In the genomic region with DNA sequence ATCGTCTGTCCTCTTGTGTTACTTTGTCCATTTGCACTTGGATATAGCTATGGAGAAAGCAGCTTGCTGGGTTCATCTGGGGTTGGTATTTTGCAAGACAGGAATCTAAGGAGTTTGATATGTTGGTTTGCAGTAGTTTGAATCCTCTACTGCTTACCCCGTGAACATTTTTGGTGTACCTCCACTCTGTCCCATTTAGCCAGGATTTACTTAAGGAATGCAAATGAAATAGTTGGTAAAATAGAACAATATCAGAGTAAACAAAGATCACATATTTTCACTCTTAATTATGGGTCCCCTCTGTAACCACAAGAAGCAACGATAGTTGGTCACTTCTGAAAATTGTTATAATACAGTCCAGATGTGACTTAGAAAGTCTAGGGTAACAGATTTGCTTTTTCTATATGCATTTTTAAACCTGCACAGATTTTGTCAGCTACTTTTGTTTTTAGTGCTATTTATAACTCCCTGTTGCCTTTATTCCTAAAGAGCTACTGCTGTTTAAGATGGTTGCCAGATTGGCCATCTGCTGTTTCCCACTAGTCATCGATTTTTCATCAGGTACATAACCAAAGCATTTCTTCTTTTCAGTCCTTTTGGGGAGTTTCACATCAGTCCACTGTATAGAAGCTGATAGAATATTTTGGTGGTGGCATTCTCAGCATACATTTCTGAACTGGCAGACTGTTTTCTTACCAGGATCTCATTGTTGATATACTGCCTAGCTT, we compare ENCODE assay signal across 2 cellular contexts.
TF ChIP-seq lines count a peak whose summit lies in the region.

No MANE protein-coding gene starts in this region.

TF ChIP-seq in HepG2, 621 proteins besides CTCF, POLR2A, EP300 and RAD21 (continues in another document):
- no peak for TF ChIP-seq ZFP36L1 (CRISPR knock-in tag; IDR thresholded peaks at IDR 0.05)
- TF ChIP-seq, protein P1, sequence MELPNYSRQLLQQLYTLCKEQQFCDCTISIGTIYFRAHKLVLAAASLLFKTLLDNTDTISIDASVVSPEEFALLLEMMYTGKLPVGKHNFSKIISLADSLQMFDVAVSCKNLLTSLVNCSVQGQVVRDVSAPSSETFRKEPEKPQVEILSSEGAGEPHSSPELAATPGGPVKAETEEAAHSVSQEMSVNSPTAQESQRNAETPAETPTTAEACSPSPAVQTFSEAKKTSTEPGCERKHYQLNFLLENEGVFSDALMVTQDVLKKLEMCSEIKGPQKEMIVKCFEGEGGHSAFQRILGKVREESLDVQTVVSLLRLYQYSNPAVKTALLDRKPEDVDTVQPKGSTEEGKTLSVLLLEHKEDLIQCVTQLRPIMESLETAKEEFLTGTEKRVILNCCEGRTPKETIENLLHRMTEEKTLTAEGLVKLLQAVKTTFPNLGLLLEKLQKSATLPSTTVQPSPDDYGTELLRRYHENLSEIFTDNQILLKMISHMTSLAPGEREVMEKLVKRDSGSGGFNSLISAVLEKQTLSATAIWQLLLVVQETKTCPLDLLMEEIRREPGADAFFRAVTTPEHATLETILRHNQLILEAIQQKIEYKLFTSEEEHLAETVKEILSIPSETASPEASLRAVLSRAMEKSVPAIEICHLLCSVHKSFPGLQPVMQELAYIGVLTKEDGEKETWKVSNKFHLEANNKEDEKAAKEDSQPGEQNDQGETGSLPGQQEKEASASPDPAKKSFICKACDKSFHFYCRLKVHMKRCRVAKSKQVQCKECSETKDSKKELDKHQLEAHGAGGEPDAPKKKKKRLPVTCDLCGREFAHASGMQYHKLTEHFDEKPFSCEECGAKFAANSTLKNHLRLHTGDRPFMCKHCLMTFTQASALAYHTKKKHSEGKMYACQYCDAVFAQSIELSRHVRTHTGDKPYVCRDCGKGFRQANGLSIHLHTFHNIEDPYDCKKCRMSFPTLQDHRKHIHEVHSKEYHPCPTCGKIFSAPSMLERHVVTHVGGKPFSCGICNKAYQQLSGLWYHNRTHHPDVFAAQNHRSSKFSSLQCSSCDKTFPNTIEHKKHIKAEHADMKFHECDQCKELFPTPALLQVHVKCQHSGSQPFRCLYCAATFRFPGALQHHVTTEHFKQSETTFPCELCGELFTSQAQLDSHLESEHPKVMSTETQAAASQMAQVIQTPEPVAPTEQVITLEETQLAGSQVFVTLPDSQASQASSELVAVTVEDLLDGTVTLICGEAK (IDR thresholded peaks at IDR 0.05), result no peak
- TF ChIP-seq, protein P1 (CRISPR knock-in tag; IDR thresholded peaks at IDR 0.05), result no peak
- TF ChIP-seq MAFK (conservative IDR thresholded peaks at IDR 0.05 in 1 of 2, IDR thresholded peaks at IDR 0.05 in 1 of 2; ENCODE audit: low read length in 2 of 2), result peak in 1 of 2 experiments; percentile 60; a peak in 3 of 4 replicates
- peak; percentile 56 for TF ChIP-seq MAFF (IDR thresholded peaks at IDR 0.05; ENCODE audit: low read depth, low read length)
- TF ChIP-seq, protein P2, sequence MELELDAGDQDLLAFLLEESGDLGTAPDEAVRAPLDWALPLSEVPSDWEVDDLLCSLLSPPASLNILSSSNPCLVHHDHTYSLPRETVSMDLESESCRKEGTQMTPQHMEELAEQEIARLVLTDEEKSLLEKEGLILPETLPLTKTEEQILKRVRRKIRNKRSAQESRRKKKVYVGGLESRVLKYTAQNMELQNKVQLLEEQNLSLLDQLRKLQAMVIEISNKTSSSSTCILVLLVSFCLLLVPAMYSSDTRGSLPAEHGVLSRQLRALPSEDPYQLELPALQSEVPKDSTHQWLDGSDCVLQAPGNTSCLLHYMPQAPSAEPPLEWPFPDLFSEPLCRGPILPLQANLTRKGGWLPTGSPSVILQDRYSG (CRISPR knock-in tag; IDR thresholded peaks at IDR 0.05), result no peak
- TF ChIP-seq, protein P3, sequence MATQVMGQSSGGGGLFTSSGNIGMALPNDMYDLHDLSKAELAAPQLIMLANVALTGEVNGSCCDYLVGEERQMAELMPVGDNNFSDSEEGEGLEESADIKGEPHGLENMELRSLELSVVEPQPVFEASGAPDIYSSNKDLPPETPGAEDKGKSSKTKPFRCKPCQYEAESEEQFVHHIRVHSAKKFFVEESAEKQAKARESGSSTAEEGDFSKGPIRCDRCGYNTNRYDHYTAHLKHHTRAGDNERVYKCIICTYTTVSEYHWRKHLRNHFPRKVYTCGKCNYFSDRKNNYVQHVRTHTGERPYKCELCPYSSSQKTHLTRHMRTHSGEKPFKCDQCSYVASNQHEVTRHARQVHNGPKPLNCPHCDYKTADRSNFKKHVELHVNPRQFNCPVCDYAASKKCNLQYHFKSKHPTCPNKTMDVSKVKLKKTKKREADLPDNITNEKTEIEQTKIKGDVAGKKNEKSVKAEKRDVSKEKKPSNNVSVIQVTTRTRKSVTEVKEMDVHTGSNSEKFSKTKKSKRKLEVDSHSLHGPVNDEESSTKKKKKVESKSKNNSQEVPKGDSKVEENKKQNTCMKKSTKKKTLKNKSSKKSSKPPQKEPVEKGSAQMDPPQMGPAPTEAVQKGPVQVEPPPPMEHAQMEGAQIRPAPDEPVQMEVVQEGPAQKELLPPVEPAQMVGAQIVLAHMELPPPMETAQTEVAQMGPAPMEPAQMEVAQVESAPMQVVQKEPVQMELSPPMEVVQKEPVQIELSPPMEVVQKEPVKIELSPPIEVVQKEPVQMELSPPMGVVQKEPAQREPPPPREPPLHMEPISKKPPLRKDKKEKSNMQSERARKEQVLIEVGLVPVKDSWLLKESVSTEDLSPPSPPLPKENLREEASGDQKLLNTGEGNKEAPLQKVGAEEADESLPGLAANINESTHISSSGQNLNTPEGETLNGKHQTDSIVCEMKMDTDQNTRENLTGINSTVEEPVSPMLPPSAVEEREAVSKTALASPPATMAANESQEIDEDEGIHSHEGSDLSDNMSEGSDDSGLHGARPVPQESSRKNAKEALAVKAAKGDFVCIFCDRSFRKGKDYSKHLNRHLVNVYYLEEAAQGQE (IDR thresholded peaks at IDR 0.05; ENCODE audit: borderline replicate concordance in 1 of 2, low read depth in 1 of 2, low read length in 2 of 2), result no peak
- TF ChIP-seq NBN (conservative IDR thresholded peaks at IDR 0.05), result no peak

TF ChIP-seq in endothelial cell of umbilical vein, 7 proteins besides CTCF, POLR2A, EP300 and RAD21:
- TF ChIP-seq GATA2 (IDR thresholded peaks at IDR 0.05; ENCODE audit: insufficient read depth, insufficient read length, low read depth, low read length), result no peak
- TF ChIP-seq MYC (IDR thresholded peaks at IDR 0.05; ENCODE audit: low read depth, low read length), result no peak
- TF ChIP-seq, protein P4, sequence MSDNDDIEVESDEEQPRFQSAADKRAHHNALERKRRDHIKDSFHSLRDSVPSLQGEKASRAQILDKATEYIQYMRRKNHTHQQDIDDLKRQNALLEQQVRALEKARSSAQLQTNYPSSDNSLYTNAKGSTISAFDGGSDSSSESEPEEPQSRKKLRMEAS (IDR thresholded peaks at IDR 0.05; ENCODE audit: insufficient read depth, insufficient read length), result no peak
- no peak for TF ChIP-seq JUN (IDR thresholded peaks at IDR 0.05; ENCODE audit: borderline replicate concordance, insufficient read depth, insufficient read length, low read depth)
- TF ChIP-seq POLR2AphosphoS5 (IDR thresholded peaks at IDR 0.05; ENCODE audit: insufficient read depth, low read depth, low read length), result no peak
- no peak for TF ChIP-seq EZH2 (IDR thresholded peaks at IDR 0.05; ENCODE audit: borderline replicate concordance, low read depth, low read length, severe bottlenecking)
- no peak for TF ChIP-seq FOS (IDR thresholded peaks at IDR 0.05; ENCODE audit: borderline replicate concordance, insufficient read depth, low read length)
